Comparison of ENCODE assay signal across 20 cellular contexts in genomic region chr5:132816083-132816482, GRCh38. TPM values are rescaled to one million over a fixed set of nuclear protein-coding genes. Genes with fewer than 3 reads are reported as not detected.
"Had no signal": no experiment of that assay in that cellular context is flagged by ENCODE, and none has a peak within 500 bp of the region (broad histone marks: within the 10 kb centered on the region; RNA-seq: fewer than 3 reads in every experiment).

No MANE protein-coding gene starts in this region.

- H3K9me3 ChIP-seq: MG63 had no signal

- DNase-seq: Karpas-422, KG1, MG63, NCI-H1092 treated with DMSO at 0.1 percent for 48 hours, NCI-H1436, NCI-H187, NCI-H2029, NCI-H2081 treated with DMSO at 0.1 percent for 48 hours, NCI-H2171, NCI-H226, NCI-H446, NCI-H510A, NCI-H524 treated with DMSO at 0.1 percent for 48 hours, NCI-H774, SHP77 had no signal

- H3K4me3 ChIP-seq: MG63 had no signal

- ATAC-seq: Panc1, SK-N-SH treated with all-trans-retinoic acid at 6 μM for 48 hours had no signal

- H3K27ac ChIP-seq: HL-60, RWPE1 had no signal

- H3K36me3 ChIP-seq: MG63 had no signal

RNA-seq across cellular contexts. Expression of gene SOWAHA, which starts 3.0 kb away (rescaled TPM):
- total RNA-seq: SK-MEL-5 had no signal
